Comparison of ENCODE assay signal across 8 cellular contexts in genomic region chr12:98635657-98636323, GRCh38. TPM values are rescaled to one million over a fixed set of nuclear protein-coding genes. Genes with fewer than 3 reads are reported as not detected.
DNase-seq lines count a peak whose midpoint lies in the region; ATAC-seq and TF ChIP-seq lines count a peak whose summit lies in the region.

No MANE protein-coding gene starts in this region.

- TF ChIP-seq POLR2A in body of pancreas (IDR thresholded peaks at IDR 0.05), result no peak

- intact Hi-C loops in body of pancreas (cut with DNase I), result no loop called here

- no peaks in the 10 kb centered on the region for H3K36me3 ChIP-seq in body of pancreas (replicated peaks in 1 of 2; ENCODE audit: insufficient read depth in 1 of 2, low read depth in 2 of 2)

- no peak for TF ChIP-seq CTCF in body of pancreas (IDR thresholded peaks at IDR 0.05)

- WGBS in body of pancreas, 2 donors, result 80 to 86% methylated on average over 4 of the region's 4 CpGs

- H3K4me1 ChIP-seq in body of pancreas, result no peaks in the 10 kb centered on the region

- H3K27me3 ChIP-seq in body of pancreas, result no peaks in the 10 kb centered on the region

- no peaks in the 10 kb centered on the region for H3K9me3 ChIP-seq in body of pancreas

- no peak overlapping the region for H3K27ac ChIP-seq in body of pancreas

- H3K4me3 ChIP-seq in body of pancreas, result no peak overlapping the region

- DNase-seq in NCI-H345 (lab: John Stamatoyannopoulos, UW) (peak; percentile 72), iris pigment epithelial cell (ENCODE audit: low read depth) (peak; percentile 84), islet precursor cell (no peak), NCI-H1930 (lab: John Stamatoyannopoulos, UW) (no peak), body of pancreas (no peak), 8988T (no peak)

- ATAC-seq in GM18870 (IDR thresholded peaks at IDR 0.05; ENCODE audit: unreplicated experiment) (peak; percentile 87), HG02870 (IDR thresholded peaks at IDR 0.05; ENCODE audit: unreplicated experiment) (peak; percentile 88), body of pancreas (no peak)

RNA-seq across cellular contexts. Expression of gene IKBIP, which starts 8.8 kb away (rescaled TPM):
- total RNA-seq in body of pancreas, result 1 to 10 TPM; 2.3 to 6.2 TPM

RNA-seq across cellular contexts. Expression of gene APAF1, which starts 9.3 kb away (rescaled TPM):
- total RNA-seq in body of pancreas, result 10 to 100 TPM in 1 of 2 donors, 1 to 10 TPM in 1; 5.9 to 12.2 TPM

RNA-seq across cellular contexts. Expression of gene SLC25A3, which starts 42.3 kb away (rescaled TPM):
- total RNA-seq in body of pancreas, result 100 to 1,000 TPM; 202 to 291 TPM

Comparison
In these comparisons a context has a peak if more than half of its experiments do, and no peak if none do; other contexts are left out.
1. DNase-seq: peak in NCI-H345 (single experiment) and iris pigment epithelial cell (single experiment); none in islet precursor cell (single experiment), NCI-H1930 (0 of 2), body of pancreas (0 of 4) and 8988T (single experiment).